In the genomic region with DNA sequence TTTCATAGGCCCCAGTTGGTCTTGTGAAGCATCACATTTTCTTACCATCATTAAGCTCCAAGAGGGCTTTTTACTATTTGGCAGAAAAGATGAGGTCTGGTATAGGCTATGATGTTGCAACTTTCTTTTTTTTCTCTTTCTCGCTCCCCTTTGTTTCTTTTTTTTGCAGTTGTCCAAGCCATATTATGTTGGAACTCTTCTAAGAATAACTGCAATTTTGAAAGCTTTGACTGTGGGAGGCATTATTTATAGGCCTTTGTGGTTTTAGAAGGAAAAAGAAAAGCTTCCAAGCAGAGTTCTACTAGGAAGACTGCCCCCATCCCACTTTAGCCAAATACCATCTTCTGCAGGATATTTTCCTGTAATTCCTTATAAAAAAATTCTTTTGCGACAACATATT, we compare ENCODE assay signal across 23 cellular contexts.
A peak's percentile ranks its signal among the peaks of the same experiment; 100 is the strongest.
DNase-seq lines count a peak whose midpoint lies in the region; ATAC-seq and TF ChIP-seq lines count a peak whose summit lies in the region.
"Had no signal": no experiment of that assay in that cellular context is flagged by ENCODE, and none has a peak within 500 bp of the region (broad histone marks: within the 10 kb centered on the region; RNA-seq: fewer than 3 reads in every experiment).

No MANE protein-coding gene starts in this region.

- H3K27me3 ChIP-seq in smooth muscle cell (ENCODE audit: low read depth) (no peaks in the 10 kb centered on the region), gastroesophageal sphincter (no peaks in the 10 kb centered on the region)
- H3K27me3 ChIP-seq: hepatocyte, right lobe of liver had no signal

- TF ChIP-seq CTCF in astrocyte of the spinal cord (IDR thresholded peaks at IDR 0.05; ENCODE audit: low read depth, low read length) (no peak), smooth muscle cell (IDR thresholded peaks at IDR 0.05; ENCODE audit: borderline replicate concordance, insufficient read depth, poor library complexity, severe bottlenecking) (no peak), GM13976 (IDR thresholded peaks at IDR 0.05; ENCODE audit: borderline replicate concordance, control extremely low read depth, extremely low read depth, insufficient read depth, missing control alignments) (no peak), gastroesophageal sphincter (IDR thresholded peaks at IDR 0.05) (no peak)

- no peak overlapping the region for H2AFZ ChIP-seq in smooth muscle cell (ENCODE audit: low read depth)
- H2AFZ ChIP-seq: hepatocyte had no signal

- no peak overlapping the region for H3K4me3 ChIP-seq in astrocyte of the spinal cord (ENCODE audit: low read depth, low read length)
- H3K4me3 ChIP-seq in smooth muscle cell, result no peak overlapping the region
- no peak overlapping the region for H3K4me3 ChIP-seq in gastroesophageal sphincter
- H3K4me3 ChIP-seq: hepatocyte, right lobe of liver, thoracic aorta had no signal

- peak overlapping the region; percentile 4 for H3K4me2 ChIP-seq in smooth muscle cell
- H3K4me2 ChIP-seq: hepatocyte had no signal

- no peaks in the 10 kb centered on the region for H3K9me3 ChIP-seq in smooth muscle cell (replicated peaks; ENCODE audit: low read depth)
- no peaks in the 10 kb centered on the region for H3K9me3 ChIP-seq in gastroesophageal sphincter
- H3K9me3 ChIP-seq: right lobe of liver, thoracic aorta had no signal

- H4K20me1 ChIP-seq in smooth muscle cell (ENCODE audit: low read depth), result no peaks in the 10 kb centered on the region

- peaks cover 5% of the 10 kb centered on the region for H3F3A ChIP-seq in smooth muscle cell (ENCODE audit: low read depth)

- H3K27ac ChIP-seq in smooth muscle cell (ENCODE audit: low read depth) (no peak overlapping the region), gastroesophageal sphincter (no peak overlapping the region)
- H3K27ac ChIP-seq: epithelial cell of prostate, hepatocyte, right lobe of liver, thoracic aorta had no signal

- peak; percentile 76 for DNase-seq in EH (ENCODE audit: low read depth)
- DNase-seq in LHCN-M2 (ENCODE audit: low read depth), result peak; percentile 19
- peak; percentile 69 for DNase-seq in astrocyte of the spinal cord (ENCODE audit: low read depth, low spot score)
- DNase-seq in smooth muscle cell (lab: John Stamatoyannopoulos, UW; ENCODE audit: unreplicated experiment), result no peak
- no peak for DNase-seq in HPDE6-E6E7 (ENCODE audit: extremely low spot score)
- no peak for DNase-seq in GM13976 (ENCODE audit: low spot score)
- DNase-seq in SKM-1 treated with dmso at 0.1 percent for 144 hours (lab: John Stamatoyannopoulos, UW; ENCODE audit: unreplicated experiment), result no peak
- DNase-seq: CD4-positive, alpha-beta T cell; effector CD4-positive, alpha-beta T cell; foreskin fibroblast; H7; left cardiac atrium; NCI-H1436; NCI-H774; right lobe of liver; RPMI8226; stimulated activated CD4-positive, alpha-beta T cell treated with anti-CD3 and anti-CD28 coated beads, Interleukin-4, amount 100 ng/mL, for 4 hours; stimulated activated naive B cell treated with anti-CD40 and anti-IgM and Interleukin-4, amounts not matched to agents 10 μg/mL and 1 μg/mL and 100 μg/mL, for 72 hours; T-helper 2 cell had no signal

- in situ Hi-C loops in astrocyte of the spinal cord (cut with HindIII; ENCODE audit: low sequenced_read_pairs) (no loop called here), GM13976 (cut with MboI; ENCODE audit: low sequenced_read_pairs, unreplicated experiment) (no loop called here)

- 77% methylated on average over 2 of the region's 2 CpGs for WGBS in smooth muscle cell (ENCODE audit: low lambda C conversion rate)
- WGBS in gastroesophageal sphincter (ENCODE audit: low coverage in 1 of 2), 2 donors, result 83 to 100% methylated on average over 1 of the region's 2 CpGs

- TF ChIP-seq POLR2A in gastroesophageal sphincter (IDR thresholded peaks at IDR 0.05), result no peak

- H3K9ac ChIP-seq in smooth muscle cell (ENCODE audit: low read depth), result no peak overlapping the region

- ATAC-seq in gastroesophageal sphincter, result no peak
- ATAC-seq: left cardiac atrium; right lobe of liver; stimulated activated naive B cell treated with anti-CD40 and anti-IgM and Interleukin-4, amounts not matched to agents 10 μg/mL and 1 μg/mL and 100 μg/mL, for 72 hours had no signal

- H3K79me2 ChIP-seq in smooth muscle cell (ENCODE audit: low read depth), result no peaks in the 10 kb centered on the region
- H3K79me2 ChIP-seq: hepatocyte had no signal

- no peaks in the 10 kb centered on the region for H3K4me1 ChIP-seq in smooth muscle cell (ENCODE audit: low read depth)
- no peaks in the 10 kb centered on the region for H3K4me1 ChIP-seq in gastroesophageal sphincter
- H3K4me1 ChIP-seq: right lobe of liver had no signal

- H3K36me3 ChIP-seq in smooth muscle cell (ENCODE audit: low read depth), result no peaks in the 10 kb centered on the region
- H3K36me3 ChIP-seq in gastroesophageal sphincter, result no peaks in the 10 kb centered on the region
- H3K36me3 ChIP-seq: right lobe of liver, thoracic aorta had no signal

- TF ChIP-seq EP300 in gastroesophageal sphincter (IDR thresholded peaks at IDR 0.05), result no peak

Comparison
In these comparisons a context has a peak if more than half of its experiments do, and no peak if none do; other contexts are left out.
1. DNase-seq: peak in EH (single experiment), LHCN-M2 (single experiment) and astrocyte of the spinal cord (single experiment); none in smooth muscle cell (single experiment), HPDE6-E6E7 (single experiment), GM13976 (single experiment) and SKM-1 treated with dmso at 0.1 percent for 144 hours (single experiment).